In the genomic region with DNA sequence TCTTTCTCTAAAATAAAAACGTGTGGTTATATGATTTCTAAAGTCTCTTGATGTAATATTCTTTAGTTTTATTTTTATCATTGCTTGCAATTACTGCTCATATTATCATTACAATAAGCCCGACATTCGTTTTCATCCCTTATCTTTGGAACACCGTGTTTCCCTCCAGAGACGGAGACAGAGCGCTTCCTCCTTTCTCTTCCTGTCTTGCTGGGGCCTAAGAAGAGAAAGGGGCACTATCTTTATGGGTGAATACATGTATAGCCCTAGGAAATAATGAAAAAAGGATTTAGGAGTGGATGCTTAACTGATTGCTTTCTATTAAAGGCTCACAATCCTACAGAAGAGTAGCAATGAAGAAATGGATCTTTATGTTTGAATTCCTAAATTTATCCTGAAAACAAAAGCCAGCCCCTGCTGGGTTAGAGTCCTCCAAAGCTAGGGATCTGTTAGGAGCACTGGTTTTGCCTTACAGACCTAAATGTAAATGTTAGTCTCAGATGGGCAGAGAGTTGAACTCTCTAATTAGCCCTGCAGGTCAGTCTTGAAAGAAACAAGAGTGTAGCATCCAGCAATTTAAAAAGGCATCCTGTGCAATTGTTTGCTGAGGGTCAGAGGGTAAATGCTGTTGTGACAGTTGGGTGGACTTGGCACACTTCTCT, we compare ENCODE assay signal across 2 cellular contexts.
A peak's percentile ranks its signal among the peaks of the same experiment; 100 is the strongest.
TF ChIP-seq lines count a peak whose summit lies in the region.

No MANE protein-coding gene starts in this region.

TF ChIP-seq in GM23338, 12 proteins besides CTCF, POLR2A, EP300 and RAD21:
- TF ChIP-seq POLR2AphosphoS5 (IDR thresholded peaks at IDR 0.05; ENCODE audit: low read depth) (peak; percentile 70), JUNB (IDR thresholded peaks at IDR 0.05; ENCODE audit: unreplicated experiment) (no peak), EZH2 (IDR thresholded peaks at IDR 0.05; ENCODE audit: low read depth, unreplicated experiment) (no peak)
- TF ChIP-seq, protein P1, sequence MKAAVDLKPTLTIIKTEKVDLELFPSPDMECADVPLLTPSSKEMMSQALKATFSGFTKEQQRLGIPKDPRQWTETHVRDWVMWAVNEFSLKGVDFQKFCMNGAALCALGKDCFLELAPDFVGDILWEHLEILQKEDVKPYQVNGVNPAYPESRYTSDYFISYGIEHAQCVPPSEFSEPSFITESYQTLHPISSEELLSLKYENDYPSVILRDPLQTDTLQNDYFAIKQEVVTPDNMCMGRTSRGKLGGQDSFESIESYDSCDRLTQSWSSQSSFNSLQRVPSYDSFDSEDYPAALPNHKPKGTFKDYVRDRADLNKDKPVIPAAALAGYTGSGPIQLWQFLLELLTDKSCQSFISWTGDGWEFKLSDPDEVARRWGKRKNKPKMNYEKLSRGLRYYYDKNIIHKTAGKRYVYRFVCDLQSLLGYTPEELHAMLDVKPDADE (IDR thresholded peaks at IDR 0.05) = no peak

TF ChIP-seq in H1, 55 proteins besides CTCF, POLR2A, EP300 and RAD21 (continues in another document):
- TF ChIP-seq CTBP2 (IDR thresholded peaks at IDR 0.05; ENCODE audit: borderline replicate concordance, insufficient read depth, insufficient read length, low read length) = no peak
- no peak for TF ChIP-seq CBX8 (IDR thresholded peaks at IDR 0.05; ENCODE audit: borderline replicate concordance, low read depth, low read length)
- TF ChIP-seq KDM4A (IDR thresholded peaks at IDR 0.05; ENCODE audit: low read depth, low read length, severe bottlenecking) = no peak
- TF ChIP-seq, protein P2, sequence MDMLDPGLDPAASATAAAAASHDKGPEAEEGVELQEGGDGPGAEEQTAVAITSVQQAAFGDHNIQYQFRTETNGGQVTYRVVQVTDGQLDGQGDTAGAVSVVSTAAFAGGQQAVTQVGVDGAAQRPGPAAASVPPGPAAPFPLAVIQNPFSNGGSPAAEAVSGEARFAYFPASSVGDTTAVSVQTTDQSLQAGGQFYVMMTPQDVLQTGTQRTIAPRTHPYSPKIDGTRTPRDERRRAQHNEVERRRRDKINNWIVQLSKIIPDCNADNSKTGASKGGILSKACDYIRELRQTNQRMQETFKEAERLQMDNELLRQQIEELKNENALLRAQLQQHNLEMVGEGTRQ (IDR thresholded peaks at IDR 0.05; ENCODE audit: low read length) = no peak
- no peak for TF ChIP-seq NANOG (IDR thresholded peaks at IDR 0.05; ENCODE audit: insufficient read depth, low read depth, low read length, poor library complexity, severe bottlenecking)
- no peak for TF ChIP-seq CREB1 (IDR thresholded peaks at IDR 0.05)
- TF ChIP-seq JUN (IDR thresholded peaks at IDR 0.05; ENCODE audit: low read depth, low read length) = 0 out of 2 replicates have a peak, but pooled peaks have one; percentile 54
- 0 out of 2 replicates have a peak, but pooled peaks have one; percentile 67 for TF ChIP-seq RXRA (IDR thresholded peaks at IDR 0.05; ENCODE audit: insufficient read depth, low read depth, low read length)
- TF ChIP-seq SIX5 (IDR thresholded peaks at IDR 0.05; ENCODE audit: low read depth, low read length) = no peak
- TF ChIP-seq POU5F1 (IDR thresholded peaks at IDR 0.05; ENCODE audit: low read depth, low read length) = no peak
- TF ChIP-seq, protein P3, sequence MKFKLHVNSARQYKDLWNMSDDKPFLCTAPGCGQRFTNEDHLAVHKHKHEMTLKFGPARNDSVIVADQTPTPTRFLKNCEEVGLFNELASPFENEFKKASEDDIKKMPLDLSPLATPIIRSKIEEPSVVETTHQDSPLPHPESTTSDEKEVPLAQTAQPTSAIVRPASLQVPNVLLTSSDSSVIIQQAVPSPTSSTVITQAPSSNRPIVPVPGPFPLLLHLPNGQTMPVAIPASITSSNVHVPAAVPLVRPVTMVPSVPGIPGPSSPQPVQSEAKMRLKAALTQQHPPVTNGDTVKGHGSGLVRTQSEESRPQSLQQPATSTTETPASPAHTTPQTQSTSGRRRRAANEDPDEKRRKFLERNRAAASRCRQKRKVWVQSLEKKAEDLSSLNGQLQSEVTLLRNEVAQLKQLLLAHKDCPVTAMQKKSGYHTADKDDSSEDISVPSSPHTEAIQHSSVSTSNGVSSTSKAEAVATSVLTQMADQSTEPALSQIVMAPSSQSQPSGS (IDR thresholded peaks at IDR 0.05; ENCODE audit: low read length) = no peak
- peak; percentile 53; the same call in 1 of the 2 replicates for TF ChIP-seq ZNF274 (IDR thresholded peaks at IDR 0.05; ENCODE audit: borderline replicate concordance, extremely low read depth, low read length)
- no peak for TF ChIP-seq RBBP5 (IDR thresholded peaks at IDR 0.05; ENCODE audit: borderline replicate concordance, low read depth, low read length)
- no peak for TF ChIP-seq SIRT6 (IDR thresholded peaks at IDR 0.05; ENCODE audit: low read length)
- no peak for TF ChIP-seq SP2 (IDR thresholded peaks at IDR 0.05; ENCODE audit: low read length)
- TF ChIP-seq, protein P4, sequence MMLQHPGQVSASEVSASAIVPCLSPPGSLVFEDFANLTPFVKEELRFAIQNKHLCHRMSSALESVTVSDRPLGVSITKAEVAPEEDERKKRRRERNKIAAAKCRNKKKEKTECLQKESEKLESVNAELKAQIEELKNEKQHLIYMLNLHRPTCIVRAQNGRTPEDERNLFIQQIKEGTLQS (IDR thresholded peaks at IDR 0.05; ENCODE audit: insufficient read depth, low read depth, low read length) = no peak
- peak; percentile 49 for TF ChIP-seq HDAC6 (IDR thresholded peaks at IDR 0.05; ENCODE audit: low read depth, low read length)
- TF ChIP-seq SUZ12 (IDR thresholded peaks at IDR 0.05; ENCODE audit: low read length) = no peak
- no peak for TF ChIP-seq CEBPB (IDR thresholded peaks at IDR 0.05; ENCODE audit: low read depth, low read length)
- no peak for TF ChIP-seq KDM1A (IDR thresholded peaks at IDR 0.05; ENCODE audit: borderline replicate concordance, low read length)
- peak; percentile 97 for TF ChIP-seq POLR2AphosphoS5 (IDR thresholded peaks at IDR 0.05; ENCODE audit: low read depth, low read length)
- TF ChIP-seq PHF8 (conservative IDR thresholded peaks at IDR 0.05; ENCODE audit: low read depth, low read length) = no peak
- TF ChIP-seq RNF2 (IDR thresholded peaks at IDR 0.05; ENCODE audit: borderline replicate concordance, low read depth, low read length, missing control alignments, poor library complexity, severe bottlenecking) = no peak
- TF ChIP-seq EZH2 (IDR thresholded peaks at IDR 0.05; ENCODE audit: low read depth, low read length, severe bottlenecking) = no peak
- no peak for TF ChIP-seq TEAD4 (IDR thresholded peaks at IDR 0.05; ENCODE audit: low read depth, low read length)
- TF ChIP-seq TBP (IDR thresholded peaks at IDR 0.05; ENCODE audit: low read depth, low read length) = no peak
- TF ChIP-seq, protein P5, sequence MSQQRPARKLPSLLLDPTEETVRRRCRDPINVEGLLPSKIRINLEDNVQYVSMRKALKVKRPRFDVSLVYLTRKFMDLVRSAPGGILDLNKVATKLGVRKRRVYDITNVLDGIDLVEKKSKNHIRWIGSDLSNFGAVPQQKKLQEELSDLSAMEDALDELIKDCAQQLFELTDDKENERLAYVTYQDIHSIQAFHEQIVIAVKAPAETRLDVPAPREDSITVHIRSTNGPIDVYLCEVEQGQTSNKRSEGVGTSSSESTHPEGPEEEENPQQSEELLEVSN (IDR thresholded peaks at IDR 0.05) = no peak
- 0 out of 2 replicates have a peak, but pooled peaks have one; percentile 62 for TF ChIP-seq EGR1 (IDR thresholded peaks at IDR 0.05; ENCODE audit: borderline replicate concordance, low read depth, low read length)
- TF ChIP-seq SIN3A (conservative IDR thresholded peaks at IDR 0.05 in 1 of 2, IDR thresholded peaks at IDR 0.05 in 1 of 2; ENCODE audit: low read depth in 1 of 2, low read length in 2 of 2) = no peak
- no peak for TF ChIP-seq JUND (IDR thresholded peaks at IDR 0.05; ENCODE audit: low read length)
- TF ChIP-seq GTF2F1 (IDR thresholded peaks at IDR 0.05; ENCODE audit: borderline replicate concordance, low read depth, low read length) = no peak
- TF ChIP-seq SAP30 (IDR thresholded peaks at IDR 0.05; ENCODE audit: insufficient read depth, insufficient replicate concordance, low read length) = no peak
- no peak for TF ChIP-seq BACH1 (IDR thresholded peaks at IDR 0.05; ENCODE audit: low read length)
- no peak for TF ChIP-seq BRCA1 (IDR thresholded peaks at IDR 0.05; ENCODE audit: low read depth, low read length)
- no peak for TF ChIP-seq SP4 (IDR thresholded peaks at IDR 0.05; ENCODE audit: low read length)
- TF ChIP-seq, protein P6, sequence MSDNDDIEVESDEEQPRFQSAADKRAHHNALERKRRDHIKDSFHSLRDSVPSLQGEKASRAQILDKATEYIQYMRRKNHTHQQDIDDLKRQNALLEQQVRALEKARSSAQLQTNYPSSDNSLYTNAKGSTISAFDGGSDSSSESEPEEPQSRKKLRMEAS (IDR thresholded peaks at IDR 0.05) = no peak
- TF ChIP-seq BCL11A (IDR thresholded peaks at IDR 0.05; ENCODE audit: low read depth in 2 of 2, low read length in 2 of 2) = no peak
- no peak for TF ChIP-seq YY1 (IDR thresholded peaks at IDR 0.05; ENCODE audit: low read depth, low read length)
- no peak for TF ChIP-seq FOSL1 (IDR thresholded peaks at IDR 0.05; ENCODE audit: insufficient read depth, low read depth, low read length)
- TF ChIP-seq CBX5 (IDR thresholded peaks at IDR 0.05; ENCODE audit: low read depth, low read length) = no peak
- TF ChIP-seq, protein P7, sequence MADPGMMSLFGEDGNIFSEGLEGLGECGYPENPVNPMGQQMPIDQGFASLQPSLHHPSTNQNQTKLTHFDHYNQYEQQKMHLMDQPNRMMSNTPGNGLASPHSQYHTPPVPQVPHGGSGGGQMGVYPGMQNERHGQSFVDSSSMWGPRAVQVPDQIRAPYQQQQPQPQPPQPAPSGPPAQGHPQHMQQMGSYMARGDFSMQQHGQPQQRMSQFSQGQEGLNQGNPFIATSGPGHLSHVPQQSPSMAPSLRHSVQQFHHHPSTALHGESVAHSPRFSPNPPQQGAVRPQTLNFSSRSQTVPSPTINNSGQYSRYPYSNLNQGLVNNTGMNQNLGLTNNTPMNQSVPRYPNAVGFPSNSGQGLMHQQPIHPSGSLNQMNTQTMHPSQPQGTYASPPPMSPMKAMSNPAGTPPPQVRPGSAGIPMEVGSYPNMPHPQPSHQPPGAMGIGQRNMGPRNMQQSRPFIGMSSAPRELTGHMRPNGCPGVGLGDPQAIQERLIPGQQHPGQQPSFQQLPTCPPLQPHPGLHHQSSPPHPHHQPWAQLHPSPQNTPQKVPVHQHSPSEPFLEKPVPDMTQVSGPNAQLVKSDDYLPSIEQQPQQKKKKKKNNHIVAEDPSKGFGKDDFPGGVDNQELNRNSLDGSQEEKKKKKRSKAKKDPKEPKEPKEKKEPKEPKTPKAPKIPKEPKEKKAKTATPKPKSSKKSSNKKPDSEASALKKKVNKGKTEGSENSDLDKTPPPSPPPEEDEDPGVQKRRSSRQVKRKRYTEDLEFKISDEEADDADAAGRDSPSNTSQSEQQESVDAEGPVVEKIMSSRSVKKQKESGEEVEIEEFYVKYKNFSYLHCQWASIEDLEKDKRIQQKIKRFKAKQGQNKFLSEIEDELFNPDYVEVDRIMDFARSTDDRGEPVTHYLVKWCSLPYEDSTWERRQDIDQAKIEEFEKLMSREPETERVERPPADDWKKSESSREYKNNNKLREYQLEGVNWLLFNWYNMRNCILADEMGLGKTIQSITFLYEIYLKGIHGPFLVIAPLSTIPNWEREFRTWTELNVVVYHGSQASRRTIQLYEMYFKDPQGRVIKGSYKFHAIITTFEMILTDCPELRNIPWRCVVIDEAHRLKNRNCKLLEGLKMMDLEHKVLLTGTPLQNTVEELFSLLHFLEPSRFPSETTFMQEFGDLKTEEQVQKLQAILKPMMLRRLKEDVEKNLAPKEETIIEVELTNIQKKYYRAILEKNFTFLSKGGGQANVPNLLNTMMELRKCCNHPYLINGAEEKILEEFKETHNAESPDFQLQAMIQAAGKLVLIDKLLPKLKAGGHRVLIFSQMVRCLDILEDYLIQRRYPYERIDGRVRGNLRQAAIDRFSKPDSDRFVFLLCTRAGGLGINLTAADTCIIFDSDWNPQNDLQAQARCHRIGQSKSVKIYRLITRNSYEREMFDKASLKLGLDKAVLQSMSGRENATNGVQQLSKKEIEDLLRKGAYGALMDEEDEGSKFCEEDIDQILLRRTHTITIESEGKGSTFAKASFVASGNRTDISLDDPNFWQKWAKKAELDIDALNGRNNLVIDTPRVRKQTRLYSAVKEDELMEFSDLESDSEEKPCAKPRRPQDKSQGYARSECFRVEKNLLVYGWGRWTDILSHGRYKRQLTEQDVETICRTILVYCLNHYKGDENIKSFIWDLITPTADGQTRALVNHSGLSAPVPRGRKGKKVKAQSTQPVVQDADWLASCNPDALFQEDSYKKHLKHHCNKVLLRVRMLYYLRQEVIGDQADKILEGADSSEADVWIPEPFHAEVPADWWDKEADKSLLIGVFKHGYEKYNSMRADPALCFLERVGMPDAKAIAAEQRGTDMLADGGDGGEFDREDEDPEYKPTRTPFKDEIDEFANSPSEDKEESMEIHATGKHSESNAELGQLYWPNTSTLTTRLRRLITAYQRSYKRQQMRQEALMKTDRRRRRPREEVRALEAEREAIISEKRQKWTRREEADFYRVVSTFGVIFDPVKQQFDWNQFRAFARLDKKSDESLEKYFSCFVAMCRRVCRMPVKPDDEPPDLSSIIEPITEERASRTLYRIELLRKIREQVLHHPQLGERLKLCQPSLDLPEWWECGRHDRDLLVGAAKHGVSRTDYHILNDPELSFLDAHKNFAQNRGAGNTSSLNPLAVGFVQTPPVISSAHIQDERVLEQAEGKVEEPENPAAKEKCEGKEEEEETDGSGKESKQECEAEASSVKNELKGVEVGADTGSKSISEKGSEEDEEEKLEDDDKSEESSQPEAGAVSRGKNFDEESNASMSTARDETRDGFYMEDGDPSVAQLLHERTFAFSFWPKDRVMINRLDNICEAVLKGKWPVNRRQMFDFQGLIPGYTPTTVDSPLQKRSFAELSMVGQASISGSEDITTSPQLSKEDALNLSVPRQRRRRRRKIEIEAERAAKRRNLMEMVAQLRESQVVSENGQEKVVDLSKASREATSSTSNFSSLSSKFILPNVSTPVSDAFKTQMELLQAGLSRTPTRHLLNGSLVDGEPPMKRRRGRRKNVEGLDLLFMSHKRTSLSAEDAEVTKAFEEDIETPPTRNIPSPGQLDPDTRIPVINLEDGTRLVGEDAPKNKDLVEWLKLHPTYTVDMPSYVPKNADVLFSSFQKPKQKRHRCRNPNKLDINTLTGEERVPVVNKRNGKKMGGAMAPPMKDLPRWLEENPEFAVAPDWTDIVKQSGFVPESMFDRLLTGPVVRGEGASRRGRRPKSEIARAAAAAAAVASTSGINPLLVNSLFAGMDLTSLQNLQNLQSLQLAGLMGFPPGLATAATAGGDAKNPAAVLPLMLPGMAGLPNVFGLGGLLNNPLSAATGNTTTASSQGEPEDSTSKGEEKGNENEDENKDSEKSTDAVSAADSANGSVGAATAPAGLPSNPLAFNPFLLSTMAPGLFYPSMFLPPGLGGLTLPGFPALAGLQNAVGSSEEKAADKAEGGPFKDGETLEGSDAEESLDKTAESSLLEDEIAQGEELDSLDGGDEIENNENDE (IDR thresholded peaks at IDR 0.05; ENCODE audit: insufficient replicate concordance, low read length) = no peak
- TF ChIP-seq HDAC2 (IDR thresholded peaks at IDR 0.05; ENCODE audit: borderline replicate concordance in 1 of 2, low read depth in 2 of 2, low read length in 2 of 2) = 0 out of 4 replicates have a peak, but pooled peaks of 1 of the 2 experiments have one; percentile 41
- TF ChIP-seq TCF12 (IDR thresholded peaks at IDR 0.05; ENCODE audit: low read depth, low read length) = peak; percentile 91
- no peak for TF ChIP-seq TAF1 (IDR thresholded peaks at IDR 0.05; ENCODE audit: low read depth, low read length)
- TF ChIP-seq RFX5 (IDR thresholded peaks at IDR 0.05; ENCODE audit: borderline replicate concordance, low read depth, low read length) = no peak
- no peak for TF ChIP-seq GABPA (IDR thresholded peaks at IDR 0.05; ENCODE audit: borderline replicate concordance, insufficient read depth, low read length)
- TF ChIP-seq MAFK (IDR thresholded peaks at IDR 0.05; ENCODE audit: low read depth, low read length) = no peak
- TF ChIP-seq TAF7 (optimal IDR thresholded peaks at IDR 0.05; ENCODE audit: borderline replicate concordance, low read depth, low read length) = no peak
- no peak for TF ChIP-seq CHD1 (IDR thresholded peaks at IDR 0.05; ENCODE audit: low read depth, low read length)
